In the genomic region with DNA sequence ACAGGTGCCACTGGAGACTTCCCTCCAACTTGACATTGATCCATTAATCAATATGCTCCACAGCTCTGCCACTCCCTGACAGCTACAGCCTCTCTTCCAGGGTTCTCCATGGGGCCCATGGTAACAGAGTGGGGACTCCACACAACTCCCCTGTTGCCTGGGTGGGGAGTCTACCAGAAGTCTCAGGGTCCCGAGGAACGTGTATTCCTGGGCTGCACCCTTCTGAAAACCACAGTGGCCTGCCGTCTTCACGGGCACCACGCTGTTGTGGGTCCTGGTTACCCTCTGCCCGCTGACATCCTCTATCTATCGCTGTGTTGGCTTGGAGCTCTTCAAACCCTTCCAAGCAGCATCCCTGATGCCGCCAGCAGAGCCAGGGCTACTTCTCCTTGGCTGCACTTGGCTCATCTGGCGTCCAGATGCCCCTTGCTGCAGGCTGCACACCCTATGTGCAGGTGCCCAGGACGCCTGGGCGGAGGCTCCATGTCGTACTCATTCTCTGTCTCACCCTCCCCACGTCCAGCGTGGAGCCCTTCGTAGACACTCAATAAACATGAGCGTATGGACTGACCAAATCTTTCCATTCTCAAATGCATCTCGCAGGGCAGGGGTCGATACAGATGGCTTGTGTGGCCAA, we compare ENCODE assay signal across 15 cellular contexts.
DNase-seq lines count a peak whose midpoint lies in the region; ATAC-seq, FAIRE-seq and TF ChIP-seq lines count a peak whose summit lies in the region.
"Had no signal": no experiment of that assay in that cellular context is flagged by ENCODE, and none has a peak within 500 bp of the region (broad histone marks: within the 10 kb centered on the region; RNA-seq: fewer than 3 reads in every experiment).

No MANE protein-coding gene starts in this region.

- H3K9me3 Mint-ChIP-seq in stimulated activated naive CD8-positive, alpha-beta T cell treated with anti-CD3 and anti-CD28 coated beads, Interleukin-15, amount 100 ng/mL, for 72 hours: peaks cover 4 to 12% of the 10 kb centered on the region in 2 donors

- TF ChIP-seq CTCF in SU-DHL-6 (IDR thresholded peaks at IDR 0.05; ENCODE audit: insufficient read depth, low read length, poor library complexity, severe bottlenecking): no peak
- TF ChIP-seq CTCF in esophagus squamous epithelium (IDR thresholded peaks at IDR 0.05): no peak

- H4K20me1 ChIP-seq in SU-DHL-6 (ENCODE audit: low read depth, low read length): no peaks in the 10 kb centered on the region

- H3K27ac ChIP-seq in SU-DHL-6 (ENCODE audit: low read depth, low read length) (0 out of 2 replicates have a peak overlapping the region, but pooled peaks have one; percentile 32), neuronal stem cell (replicated peaks; ENCODE audit: low read length) (no peak overlapping the region), esophagus squamous epithelium (no peak overlapping the region)

- H2BK120ac ChIP-seq in neuronal stem cell (ENCODE audit: low read depth, low read length): no peak overlapping the region

- H3K79me2 ChIP-seq in SU-DHL-6 (ENCODE audit: insufficient read depth, low read length): no peaks in the 10 kb centered on the region

- H2BK5ac ChIP-seq in neuronal stem cell (ENCODE audit: low read length): no peak overlapping the region

- FAIRE-seq in HTR-8/SVneo (lab: Jason Lieb, UNC): no peak
- FAIRE-seq: H54 had no signal

- no peak for ATAC-seq in stimulated activated naive CD8-positive, alpha-beta T cell treated with anti-CD3 and anti-CD28 coated beads, Interleukin-15, amount 100 ng/mL, for 72 hours
- ATAC-seq in stimulated activated naive CD8-positive, alpha-beta T cell treated with anti-CD3 and anti-CD28 coated beads, Interleukin-15, Interleukin-2, amounts not matched to agents 100 U/mL and 50 U/mL, for 24 hours: no peak
- no peak for ATAC-seq in HG03354 (IDR thresholded peaks at IDR 0.05; ENCODE audit: poor library complexity, severe bottlenecking, unreplicated experiment)

- H3K14ac ChIP-seq in neuronal stem cell (ENCODE audit: low read length): peak overlapping the region; percentile 14

- no peaks in the 10 kb centered on the region for H3K9me2 ChIP-seq in SU-DHL-6 (replicated peaks; ENCODE audit: insufficient read depth, low read length)

- no peak overlapping the region for H2AFZ ChIP-seq in SU-DHL-6 (ENCODE audit: low read depth, low read length, severe bottlenecking)
- H2AFZ ChIP-seq in neuronal stem cell (ENCODE audit: low read length): no peak overlapping the region

- no CpG with 5 or more reads among the region's 18 CpGs for WGBS in neuronal stem cell (ENCODE audit: extremely low coverage in 2 of 2, insufficient read length in 2 of 2, insufficient replicate concordance in 1 of 2), 2 donors
- WGBS in esophagus squamous epithelium, 2 donors: 73 to 77% methylated on average over 14 to 17 of the region's 18 CpGs

- H3K27me3 Mint-ChIP-seq in stimulated activated naive CD8-positive, alpha-beta T cell treated with anti-CD3 and anti-CD28 coated beads, Interleukin-15, amount 100 ng/mL, for 72 hours: peaks cover 52% of the 10 kb centered on the region

- peak overlapping the region; percentile 54 for H3K4me2 ChIP-seq in SU-DHL-6 (ENCODE audit: low read depth, low read length, poor library complexity, severe bottlenecking)
- no peak overlapping the region for H3K4me2 ChIP-seq in neuronal stem cell (ENCODE audit: insufficient read depth, low read length, poor library complexity, severe bottlenecking)

- H3K36me3 ChIP-seq in SU-DHL-6 (ENCODE audit: low read length) (no peaks in the 10 kb centered on the region), neuronal stem cell (replicated peaks in 1 of 2; ENCODE audit: control insufficient read depth in 2 of 2, insufficient read depth in 2 of 2, low read length in 2 of 2) (no peaks in the 10 kb centered on the region), esophagus squamous epithelium (no peaks in the 10 kb centered on the region)
- H3K36me3 ChIP-seq: BE2C had no signal

- DNase-seq in stimulated activated naive CD8-positive, alpha-beta T cell treated with anti-CD3 and anti-CD28 coated beads, Interleukin-15, amount 100 ng/mL, for 72 hours: no peak
- DNase-seq in stimulated activated naive CD8-positive, alpha-beta T cell treated with anti-CD3 and anti-CD28 coated beads, Interleukin-15, Interleukin-2, amounts not matched to agents 100 U/mL and 50 U/mL, for 24 hours: no peak
- DNase-seq in neuronal stem cell (ENCODE audit: low spot score): no peak
- DNase-seq in HTR-8/SVneo (ENCODE audit: insufficient read length, low spot score): no peak
- no peak for DNase-seq in esophagus squamous epithelium (lab: John Stamatoyannopoulos, UW)
- DNase-seq: BE2C, DMS153, MM.1S, NCI-H1105 treated with DMSO at 0.1 percent for 48 hours, NCI-H187 treated with DMSO at 0.1 percent for 48 hours, NCI-H510A treated with DMSO at 0.1 percent for 48 hours, SHP77 treated with DMSO at 0.1 percent for 48 hours had no signal

- H2AK5ac ChIP-seq in neuronal stem cell (ENCODE audit: low read depth, low read length): no peak overlapping the region

- H3K4me3 Mint-ChIP-seq in stimulated activated naive CD8-positive, alpha-beta T cell treated with anti-CD3 and anti-CD28 coated beads, Interleukin-15, amount 100 ng/mL, for 72 hours: no peak overlapping the region

- H3K27me3 ChIP-seq in SU-DHL-6 (ENCODE audit: low read length) (no peaks in the 10 kb centered on the region), neuronal stem cell (ENCODE audit: control insufficient read depth in 3 of 3, insufficient read depth in 3 of 3, low read depth in 1 of 3, low read length in 3 of 3) (peaks cover 0 to 3% (median 0%) of the 10 kb centered on the region in 3 experiments), esophagus squamous epithelium (peaks cover 0 to 65% (median 0%) of the 10 kb centered on the region in 4 donors)
- H3K27me3 ChIP-seq: BE2C had no signal

- H4K91ac ChIP-seq in neuronal stem cell (ENCODE audit: low read depth, low read length, poor library complexity): no peak overlapping the region

- peaks cover 20% of the 10 kb centered on the region for H3K4me1 Mint-ChIP-seq in stimulated activated naive CD8-positive, alpha-beta T cell treated with anti-CD3 and anti-CD28 coated beads, Interleukin-15, amount 100 ng/mL, for 72 hours

- H3K9me3 ChIP-seq in SU-DHL-6 (ENCODE audit: insufficient read depth, low read length) (no peaks in the 10 kb centered on the region; the same call in 1 of the 2 replicates), neuronal stem cell (replicated peaks in 1 of 2; ENCODE audit: control insufficient read depth in 2 of 2, insufficient read depth in 1 of 2, low read depth in 1 of 2, low read length in 2 of 2) (peaks cover 0 to 5% of the 10 kb centered on the region in 2 donors), esophagus squamous epithelium (peaks cover 0 to 4% (median 0%) of the 10 kb centered on the region in 3 donors)

- H3K4ac ChIP-seq in neuronal stem cell (ENCODE audit: low read length): no peak overlapping the region

- H3K79me1 ChIP-seq in neuronal stem cell (ENCODE audit: low read depth, low read length): no peaks in the 10 kb centered on the region

- peaks cover 0 to 1% of the 10 kb centered on the region in 2 donors for H3K4me1 ChIP-seq in neuronal stem cell (ENCODE audit: control insufficient read depth in 2 of 2, insufficient read depth in 1 of 2, low read depth in 1 of 2, low read length in 2 of 2)
- H3K4me1 ChIP-seq in esophagus squamous epithelium: no peaks in the 10 kb centered on the region
- H3K4me1 ChIP-seq: BE2C had no signal

- no peaks in the 10 kb centered on the region for H3F3A ChIP-seq in SU-DHL-6 (ENCODE audit: insufficient read depth)

- TF ChIP-seq POLR2A in esophagus squamous epithelium (IDR thresholded peaks at IDR 0.05): no peak

- no peak overlapping the region for H4K8ac ChIP-seq in neuronal stem cell (ENCODE audit: low read depth, low read length)

- no peak overlapping the region for H3K18ac ChIP-seq in neuronal stem cell (ENCODE audit: low read length)

- H3K23ac ChIP-seq in neuronal stem cell (ENCODE audit: low read depth, low read length, poor library complexity): no peak overlapping the region

- H2BK15ac ChIP-seq in neuronal stem cell (ENCODE audit: low read length): no peak overlapping the region

- 0 out of 2 replicates have a peak overlapping the region, but pooled peaks have one; percentile 48 for H3K9ac ChIP-seq in SU-DHL-6 (ENCODE audit: low read length)
- no peak overlapping the region for H3K9ac ChIP-seq in neuronal stem cell (ENCODE audit: low read depth, low read length, poor library complexity)

- no peak overlapping the region for H3K4me3 ChIP-seq in SU-DHL-6 (ENCODE audit: insufficient read depth, low read length, poor library complexity, severe bottlenecking)
- H3K4me3 ChIP-seq in neuronal stem cell (ENCODE audit: low read length in 2 of 2): no peak overlapping the region
- no peak overlapping the region for H3K4me3 ChIP-seq in esophagus squamous epithelium

- no peak overlapping the region for H2BK12ac ChIP-seq in neuronal stem cell (ENCODE audit: low read length)

- H3K27ac Mint-ChIP-seq in stimulated activated naive CD8-positive, alpha-beta T cell treated with anti-CD3 and anti-CD28 coated beads, Interleukin-15, amount 100 ng/mL, for 72 hours: peak overlapping the region; percentile 52 to 75

- intact Hi-C loops in esophagus squamous epithelium (cut with DNase I): no loop called here
